In genomic region chr22:37633693-37634504, GRCh38 we compare ENCODE assay signal across 8 cellular contexts.
DNase-seq lines count a peak whose midpoint lies in the region; ATAC-seq and FAIRE-seq lines count a peak whose summit lies in the region.

No MANE protein-coding gene starts in this region.

- peak; percentile 41 for ATAC-seq in HG02884 (IDR thresholded peaks at IDR 0.05; ENCODE audit: unreplicated experiment)

- FAIRE-seq in urothelium cell line (lab: Jason Lieb, UNC), result peak; percentile 59

- peak; percentile 43 for DNase-seq in stimulated activated CD4-positive, alpha-beta T cell treated with anti-CD3 and anti-CD28 coated beads, Interleukin-12 subunit alpha, Interleukin-12 subunit beta, amount 100 ng/mL, for 4 hours
- DNase-seq in stimulated activated CD4-positive, alpha-beta T cell treated with anti-CD3 and anti-CD28 coated beads, Interleukin-2, amount 100 ng/mL, for 48 hours, result no peak
- DNase-seq in NOMO-1 (lab: John Stamatoyannopoulos, UW; ENCODE audit: unreplicated experiment in 2 of 2) (peak; percentile 92 to 94), globus pallidus (ENCODE audit: low spot score) (peak; percentile 80), non-pigmented ciliary epithelial cell (ENCODE audit: low read depth) (peak; percentile 56), urothelium cell line (ENCODE audit: low spot score) (peak; percentile 77)
- DNase-seq in activated effector memory CD4-positive, alpha-beta T cell treated with anti-CD3 and anti-CD28 coated beads, Interleukin-2, amount 50 U/mL, for 16 hours, result peak; percentile 83

Comparison
In these comparisons a context has a peak if more than half of its experiments do, and no peak if none do; other contexts are left out.
1. DNase-seq: peak in stimulated activated CD4-positive, alpha-beta T cell treated with anti-CD3 and anti-CD28 coated beads, Interleukin-12 subunit alpha, Interleukin-12 subunit beta, amount 100 ng/mL, for 4 hours (single experiment), NOMO-1 (2 of 2), activated effector memory CD4-positive, alpha-beta T cell treated with anti-CD3 and anti-CD28 coated beads, Interleukin-2, amount 50 U/mL, for 16 hours (single experiment), globus pallidus (single experiment), non-pigmented ciliary epithelial cell (single experiment) and urothelium cell line (single experiment); none in stimulated activated CD4-positive, alpha-beta T cell treated with anti-CD3 and anti-CD28 coated beads, Interleukin-2, amount 100 ng/mL, for 48 hours (0 of 2).